In genomic region chr10:61901829-61902447, GRCh38 we compare ENCODE assay signal across 7 cellular contexts. TPM values are rescaled to one million over a fixed set of nuclear protein-coding genes. Genes with fewer than 3 reads are reported as not detected.
DNase-seq lines count a peak whose midpoint lies in the region; ATAC-seq and TF ChIP-seq lines count a peak whose summit lies in the region.

No MANE protein-coding gene starts in this region.

- no peaks in the 10 kb centered on the region for H3K36me3 ChIP-seq in lower lobe of right lung

- ATAC-seq in lower lobe of right lung, result no peak

- peaks cover 49% of the 10 kb centered on the region for H3K4me1 ChIP-seq in lower lobe of right lung

- H3K4me3 ChIP-seq in GM12865 (ENCODE audit: low read depth, low read length) (peak overlapping the region; percentile 67), lower lobe of right lung (peak overlapping the region; percentile 75)

- peak overlapping the region; percentile 95 for H3K27ac ChIP-seq in cingulate gyrus (ENCODE audit: low read depth, low read length)
- peak overlapping the region; percentile 96 for H3K27ac ChIP-seq in lower lobe of right lung

- H3K9me3 Mint-ChIP-seq in type B pancreatic cell, result no peaks in the 10 kb centered on the region

- no peaks in the 10 kb centered on the region for H3K27me3 ChIP-seq in lower lobe of right lung (ENCODE audit: low read depth)

- TF ChIP-seq CTCF in GM12865 (IDR thresholded peaks at IDR 0.05; ENCODE audit: insufficient read depth, low read depth, low read length, missing control alignments) (no peak), lower lobe of right lung (IDR thresholded peaks at IDR 0.05) (no peak), type B pancreatic cell (conservative IDR thresholded peaks at IDR 0.05) (no peak)

- peak overlapping the region; percentile 92 for H3K4me3 Mint-ChIP-seq in type B pancreatic cell

- no peaks in the 10 kb centered on the region for H3K9me3 ChIP-seq in lower lobe of right lung

- H3K27me3 Mint-ChIP-seq in type B pancreatic cell, result no peaks in the 10 kb centered on the region

- DNase-seq in GM12865 (ENCODE audit: low read depth), result peak; percentile 43
- DNase-seq in NCI-H69 (lab: John Stamatoyannopoulos, UW), result peak; percentile 62
- no peak for DNase-seq in lower lobe of right lung
- DNase-seq in type B pancreatic cell (ENCODE audit: extremely low spot score, unreplicated experiment), result no peak
- no peak for DNase-seq in HuH-7.5 (ENCODE audit: low spot score)
- DNase-seq in A172 (ENCODE audit: low spot score), result no peak

- intact Hi-C loops in lower lobe of right lung (cut with DNase I), result loop anchor here (10.0 kb wide), 1 partner anchor 343 kb away; no protein-coding TSS in a partner anchor

- H3K27ac Mint-ChIP-seq in type B pancreatic cell, result peak overlapping the region; percentile 99

- H3K36me3 Mint-ChIP-seq in type B pancreatic cell, result peaks cover 3% of the 10 kb centered on the region

- peaks cover 46% of the 10 kb centered on the region for H3K4me1 Mint-ChIP-seq in type B pancreatic cell (ENCODE audit: unreplicated experiment)

RNA-seq across cellular contexts. Expression of gene ARID5B, which starts 0.4 kb away (rescaled TPM):
- 29.8 TPM for total RNA-seq in lower lobe of right lung
- 36.9 and 55.2 TPM in 2 replicates for total RNA-seq in type B pancreatic cell (ENCODE audit: low replicate concordance)
- total RNA-seq in A172 (2014; rRNA removed; shearing (Covaris generic)), result 17.6 and 18.0 TPM in 2 replicates

Comparison
In these comparisons a context has a peak if more than half of its experiments do, and no peak if none do; other contexts are left out.
1. DNase-seq: peak in GM12865 (single experiment) and NCI-H69 (single experiment); none in lower lobe of right lung (single experiment), type B pancreatic cell (single experiment), HuH-7.5 (single experiment) and A172 (single experiment).